ENCODE assay signal across 15 cellular contexts in the genomic region with DNA sequence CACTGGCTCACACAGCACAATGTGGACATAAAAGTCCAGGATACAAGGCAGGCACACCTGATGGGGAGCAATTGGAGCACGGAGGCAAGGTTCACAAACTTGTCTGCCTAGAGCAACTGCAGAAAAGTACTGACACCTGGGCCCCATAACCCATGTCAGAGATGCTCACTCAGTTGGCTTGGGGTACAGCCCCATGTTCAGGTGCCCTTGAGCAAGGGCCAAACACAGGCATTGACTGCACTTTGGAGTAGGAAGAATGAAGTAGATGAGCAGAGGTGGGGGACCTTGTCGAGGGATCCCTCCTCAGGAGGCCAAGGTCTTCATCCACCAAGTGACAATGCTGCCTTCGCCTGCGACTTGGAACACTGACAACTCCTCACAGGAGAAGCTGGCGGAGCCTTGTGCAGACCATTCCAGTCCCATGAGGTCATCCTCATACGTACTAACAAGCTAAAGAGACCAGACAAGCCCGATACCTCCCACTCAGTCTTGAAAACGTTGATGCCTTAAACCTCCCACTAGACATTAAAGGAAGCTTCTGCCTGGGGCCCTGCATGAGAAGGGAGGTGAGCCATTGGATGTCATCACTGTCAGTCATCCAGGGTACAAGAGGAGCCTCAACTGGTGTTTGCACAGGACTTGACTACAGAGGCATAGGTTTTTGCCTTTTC. TPM values are rescaled to one million over a fixed set of nuclear protein-coding genes. Genes with fewer than 3 reads are reported as not detected.
DNase-seq lines count a peak whose midpoint lies in the region; ATAC-seq and TF ChIP-seq lines count a peak whose summit lies in the region.
"Had no signal": no experiment of that assay in that cellular context is flagged by ENCODE, and none has a peak within 500 bp of the region (broad histone marks: within the 10 kb centered on the region; RNA-seq: fewer than 3 reads in every experiment).

No MANE protein-coding gene starts in this region.

- H2BK120ac ChIP-seq in trophoblast cell (ENCODE audit: insufficient read depth, low read length, poor library complexity) = no peak overlapping the region

- no peak overlapping the region for H3K27ac ChIP-seq in epithelial cell of prostate
- no peak overlapping the region for H3K27ac ChIP-seq in trophoblast cell (ENCODE audit: low read depth, low read length)
- no peak overlapping the region for H3K27ac ChIP-seq in esophagus squamous epithelium

- no peaks in the 10 kb centered on the region for H3K27me3 ChIP-seq in trophoblast cell (ENCODE audit: insufficient read depth, low read length)
- peaks cover 0 to 17% (median 0%) of the 10 kb centered on the region in 4 donors for H3K27me3 ChIP-seq in esophagus squamous epithelium

- TF ChIP-seq CTCF in esophagus squamous epithelium (IDR thresholded peaks at IDR 0.05) = no peak

- H2AK5ac ChIP-seq in trophoblast cell (ENCODE audit: low read length) = no peak overlapping the region

- H2BK5ac ChIP-seq in trophoblast cell (ENCODE audit: low read depth, low read length, poor library complexity) = no peak overlapping the region

- peak overlapping the region; percentile 6 for H3K9ac ChIP-seq in trophoblast cell (ENCODE audit: low read length)
- H3K9ac ChIP-seq: SK-N-SH had no signal

- H4K91ac ChIP-seq in trophoblast cell (ENCODE audit: low read depth, low read length) = no peak overlapping the region

- peak; percentile 61 for DNase-seq in EL
- peak; percentile 51 for DNase-seq in M059J (ENCODE audit: low read depth)
- DNase-seq in epithelial cell of prostate (ENCODE audit: low read depth, low spot score) = peak; percentile 78
- peak; percentile 16 to 61 for DNase-seq in trophoblast cell
- DNase-seq in DMS79 treated with DMSO at 0.1 percent for 48 hours (lab: John Stamatoyannopoulos, UW) = no peak
- no peak for DNase-seq in esophagus squamous epithelium (lab: John Stamatoyannopoulos, UW)
- DNase-seq: activated naive CD4-positive, alpha-beta T cell treated with anti-CD3 and anti-CD28 coated beads, Interleukin-2, amount 10 ng/mL, durations not matched to agents 7 days and 5 days; effector CD4-positive, alpha-beta T cell; MV-4-11; naive thymus-derived CD4-positive, alpha-beta T cell; NCI-H69; SK-N-SH had no signal

- H3K14ac ChIP-seq in trophoblast cell (ENCODE audit: low read length) = no peak overlapping the region

- H3K4me3 ChIP-seq in trophoblast cell (ENCODE audit: low read depth, low read length) = no peak overlapping the region
- H3K4me3 ChIP-seq in esophagus squamous epithelium = no peak overlapping the region

- no peak overlapping the region for H3K4me2 ChIP-seq in trophoblast cell (ENCODE audit: low read length)
- H3K4me2 ChIP-seq: SK-N-SH had no signal

- no peak overlapping the region for H2AFZ ChIP-seq in trophoblast cell (ENCODE audit: insufficient read depth, low read length, poor library complexity)

- H3K18ac ChIP-seq in trophoblast cell (ENCODE audit: low read length) = no peak overlapping the region

- no peak for ATAC-seq in GM19328 (IDR thresholded peaks at IDR 0.05; ENCODE audit: unreplicated experiment)
- no peak for ATAC-seq in HG03342 (IDR thresholded peaks at IDR 0.05; ENCODE audit: unreplicated experiment)
- ATAC-seq: naive thymus-derived CD4-positive, alpha-beta T cell; stimulated activated memory B cell treated with anti-CD40 and anti-IgM and Interleukin-4, amounts not matched to agents 10 μg/mL and 1 μg/mL and 100 μg/mL, for 72 hours had no signal

- no peaks in the 10 kb centered on the region for H3K79me1 ChIP-seq in trophoblast cell (ENCODE audit: low read length)

- no peaks in the 10 kb centered on the region for H3K36me3 ChIP-seq in trophoblast cell (ENCODE audit: control insufficient read depth in 1 of 2, insufficient read depth in 2 of 2, low read length in 2 of 2)
- H3K36me3 ChIP-seq in esophagus squamous epithelium = no peaks in the 10 kb centered on the region

- H3K9me3 ChIP-seq in trophoblast cell (ENCODE audit: insufficient read depth, low read depth, low read length) = no peaks in the 10 kb centered on the region
- no peaks in the 10 kb centered on the region for H3K9me3 ChIP-seq in esophagus squamous epithelium
- H3K9me3 ChIP-seq: SK-N-SH had no signal

- H3K79me2 ChIP-seq in trophoblast cell (ENCODE audit: control insufficient read depth, insufficient read depth, low read length, poor library complexity) = no peaks in the 10 kb centered on the region

- H3K4ac ChIP-seq in trophoblast cell (ENCODE audit: low read depth, low read length) = no peak overlapping the region

- no peak overlapping the region for H4K8ac ChIP-seq in trophoblast cell (ENCODE audit: low read depth, low read length)

- H2BK12ac ChIP-seq in trophoblast cell (ENCODE audit: low read length) = no peak overlapping the region

- H4K12ac ChIP-seq in trophoblast cell (ENCODE audit: low read depth, low read length) = no peak overlapping the region

- intact Hi-C loops in esophagus squamous epithelium (cut with DNase I) = no loop called here

- no peak overlapping the region for H3K23ac ChIP-seq in trophoblast cell (ENCODE audit: low read length)

- H3K4me1 ChIP-seq in trophoblast cell (ENCODE audit: control insufficient read depth in 1 of 2, insufficient read depth in 2 of 2, low read length in 2 of 2) (peaks cover 9 to 11% of the 10 kb centered on the region in 2 experiments), esophagus squamous epithelium (peaks cover 0 to 11% (median 0%) of the 10 kb centered on the region in 3 donors)

- TF ChIP-seq POLR2A in esophagus squamous epithelium (IDR thresholded peaks at IDR 0.05) = no peak

- WGBS in trophoblast cell (ENCODE audit: extremely low coverage, insufficient coverage, insufficient read length) = no CpG with 5 or more reads among the region's 8 CpGs
- 21 to 33% methylated on average over 6 to 7 of the region's 8 CpGs for WGBS in esophagus squamous epithelium, 2 donors

RNA-seq across cellular contexts. Expression of gene C14orf180, which starts 42.5 kb away (rescaled TPM):
- total RNA-seq in M059J (2014; rRNA removed; shearing (Covaris generic)) = not detected in 2 replicates
- polyA plus RNA-seq in trophoblast cell (2013) = not detected in 2 replicates
- not detected for total RNA-seq in esophagus squamous epithelium
- total RNA-seq: naive thymus-derived CD4-positive, alpha-beta T cell had no signal
- polyA plus RNA-seq: naive thymus-derived CD4-positive, alpha-beta T cell; SK-N-SH had no signal

Comparison
In these comparisons a context has a peak if more than half of its experiments do, and no peak if none do; other contexts are left out.
1. DNase-seq: peak in EL (single experiment), M059J (single experiment), epithelial cell of prostate (single experiment) and trophoblast cell (2 of 2); none in DMS79 treated with DMSO at 0.1 percent for 48 hours (single experiment) and esophagus squamous epithelium (single experiment).